Comparison of ENCODE assay signal across 1 cellular context in the genomic region with DNA sequence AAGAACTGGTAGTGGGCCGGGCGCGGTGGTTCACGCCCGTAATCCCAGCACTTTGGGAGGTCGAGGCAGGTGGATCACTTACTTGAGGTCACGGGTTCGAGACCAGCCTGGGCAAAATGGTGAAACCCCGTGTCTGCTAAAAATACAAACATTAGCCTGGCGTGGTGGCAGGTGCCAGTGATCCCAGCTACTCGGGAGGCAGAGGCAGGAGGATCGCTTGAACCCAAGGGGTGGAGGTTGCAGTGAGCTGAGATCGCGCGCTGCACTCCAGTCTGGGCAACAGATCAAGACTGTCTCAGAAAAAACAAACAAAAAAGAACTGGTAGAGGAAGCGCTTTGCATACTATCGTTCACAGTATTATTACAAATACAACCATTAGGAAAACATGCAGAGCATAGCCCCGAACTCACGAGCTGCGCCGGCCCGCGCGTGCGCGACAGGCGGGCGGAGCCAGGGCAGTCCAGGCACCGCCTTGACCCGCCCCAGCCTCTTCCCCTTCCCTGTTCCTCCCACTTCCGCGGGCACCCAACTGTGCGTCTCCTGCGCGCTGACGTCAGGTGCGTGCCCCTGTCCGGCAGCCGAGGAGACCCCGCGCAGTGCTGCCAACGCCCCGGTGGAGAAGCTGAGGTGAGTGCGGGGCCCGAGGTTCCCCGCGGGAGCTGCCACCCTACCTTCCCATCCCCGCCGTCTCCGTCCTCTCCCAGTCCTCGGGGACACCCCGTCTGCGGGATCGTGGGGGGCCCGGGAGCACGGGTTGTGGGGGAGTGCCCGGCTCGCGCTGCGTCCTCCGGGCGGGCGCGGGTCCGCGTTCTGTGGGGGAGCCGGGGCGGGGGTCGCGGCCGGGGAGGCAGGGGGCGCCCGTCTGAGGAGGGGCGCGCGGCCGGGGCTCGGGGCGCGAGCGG.
TF ChIP-seq lines count a peak whose summit lies in the region.

Gene CDC42, plus strand, starts transcription at position 595 of the 903 bp plus-strand sequence. CDS start 25,770 bp downstream, outside the sequence.

TF ChIP-seq in H1, 55 proteins besides CTCF, POLR2A, EP300 and RAD21 (continues in another document):
- TF ChIP-seq SIN3A (conservative IDR thresholded peaks at IDR 0.05 in 1 of 2, IDR thresholded peaks at IDR 0.05 in 1 of 2; ENCODE audit: low read depth in 1 of 2, low read length in 2 of 2) (no peak), TAF1 (IDR thresholded peaks at IDR 0.05; ENCODE audit: low read depth, low read length) (peak; percentile 84), FOSL1 (IDR thresholded peaks at IDR 0.05; ENCODE audit: insufficient read depth, low read depth, low read length) (no peak), SUZ12 (IDR thresholded peaks at IDR 0.05; ENCODE audit: low read length) (no peak), E2F6 (IDR thresholded peaks at IDR 0.05) (no peak), ASH2L (IDR thresholded peaks at IDR 0.05; ENCODE audit: low read length) (peak; percentile 59), CBX5 (IDR thresholded peaks at IDR 0.05; ENCODE audit: low read depth, low read length) (no peak), SP4 (IDR thresholded peaks at IDR 0.05; ENCODE audit: low read length) (no peak), CREB1 (IDR thresholded peaks at IDR 0.05) (peak; percentile 94), CTBP2 (IDR thresholded peaks at IDR 0.05; ENCODE audit: borderline replicate concordance, insufficient read depth, insufficient read length, low read length) (peak; percentile 28), JUND (IDR thresholded peaks at IDR 0.05; ENCODE audit: low read length) (no peak), POLR2AphosphoS5 (IDR thresholded peaks at IDR 0.05; ENCODE audit: low read depth, low read length) (peak; percentile 92), EZH2 (IDR thresholded peaks at IDR 0.05; ENCODE audit: low read depth, low read length, severe bottlenecking) (no peak), PHF8 (conservative IDR thresholded peaks at IDR 0.05; ENCODE audit: low read depth, low read length) (peak; percentile 77), SRF (IDR thresholded peaks at IDR 0.05; ENCODE audit: low read depth, low read length) (no peak), MAFK (IDR thresholded peaks at IDR 0.05; ENCODE audit: low read depth, low read length) (no peak), CHD2 (IDR thresholded peaks at IDR 0.05; ENCODE audit: low read length) (no peak), GABPA (IDR thresholded peaks at IDR 0.05; ENCODE audit: borderline replicate concordance, insufficient read depth, low read length) (no peak), SAP30 (IDR thresholded peaks at IDR 0.05; ENCODE audit: insufficient read depth, insufficient replicate concordance, low read length) (no peak), SIRT6 (IDR thresholded peaks at IDR 0.05; ENCODE audit: low read length) (no peak), ZNF274 (IDR thresholded peaks at IDR 0.05; ENCODE audit: borderline replicate concordance, extremely low read depth, low read length) (no peak), SP2 (IDR thresholded peaks at IDR 0.05; ENCODE audit: low read length) (no peak), RFX5 (IDR thresholded peaks at IDR 0.05; ENCODE audit: borderline replicate concordance, low read depth, low read length) (no peak), JUN (IDR thresholded peaks at IDR 0.05; ENCODE audit: low read depth, low read length) (0 out of 2 replicates have a peak, but pooled peaks have one; percentile 42), TEAD4 (IDR thresholded peaks at IDR 0.05; ENCODE audit: low read depth, low read length) (no peak), CHD1 (IDR thresholded peaks at IDR 0.05; ENCODE audit: low read depth, low read length) (no peak), CEBPB (IDR thresholded peaks at IDR 0.05; ENCODE audit: low read depth, low read length) (no peak), HDAC2 (IDR thresholded peaks at IDR 0.05; ENCODE audit: borderline replicate concordance in 1 of 2, low read depth in 2 of 2, low read length in 2 of 2) (no peak), TAF7 (optimal IDR thresholded peaks at IDR 0.05; ENCODE audit: borderline replicate concordance, low read depth, low read length) (no peak), TCF12 (IDR thresholded peaks at IDR 0.05; ENCODE audit: low read depth, low read length) (no peak), RNF2 (IDR thresholded peaks at IDR 0.05; ENCODE audit: borderline replicate concordance, low read depth, low read length, missing control alignments, poor library complexity, severe bottlenecking) (no peak), POU5F1 (IDR thresholded peaks at IDR 0.05; ENCODE audit: low read depth, low read length) (no peak), GTF2F1 (IDR thresholded peaks at IDR 0.05; ENCODE audit: borderline replicate concordance, low read depth, low read length) (no peak), HDAC6 (IDR thresholded peaks at IDR 0.05; ENCODE audit: low read depth, low read length) (no peak), BACH1 (IDR thresholded peaks at IDR 0.05; ENCODE audit: low read length) (peak; percentile 38; the same call in 1 of the 2 replicates), CHD7 (IDR thresholded peaks at IDR 0.05; ENCODE audit: insufficient replicate concordance, low read length) (no peak), SP1 (IDR thresholded peaks at IDR 0.05; ENCODE audit: low read depth, low read length) (no peak), NRF1 (IDR thresholded peaks at IDR 0.05; ENCODE audit: low read depth, low read length) (peak; percentile 81), RXRA (IDR thresholded peaks at IDR 0.05; ENCODE audit: insufficient read depth, low read depth, low read length) (no peak), NANOG (IDR thresholded peaks at IDR 0.05; ENCODE audit: insufficient read depth, low read depth, low read length, poor library complexity, severe bottlenecking) (no peak), BRCA1 (IDR thresholded peaks at IDR 0.05; ENCODE audit: low read depth, low read length) (no peak), EGR1 (IDR thresholded peaks at IDR 0.05; ENCODE audit: borderline replicate concordance, low read depth, low read length) (peak; percentile 32; the same call in 1 of the 2 replicates), YY1 (IDR thresholded peaks at IDR 0.05; ENCODE audit: low read depth, low read length) (peak; percentile 58; the same call in 1 of the 2 replicates), SIX5 (IDR thresholded peaks at IDR 0.05; ENCODE audit: low read depth, low read length) (no peak), RBBP5 (IDR thresholded peaks at IDR 0.05; ENCODE audit: borderline replicate concordance, low read depth, low read length) (peak; percentile 61; the same call in 1 of the 2 replicates), KDM5A (IDR thresholded peaks at IDR 0.05; ENCODE audit: low read length) (no peak), KDM1A (IDR thresholded peaks at IDR 0.05; ENCODE audit: borderline replicate concordance, low read length) (no peak; the same call in 1 of the 2 replicates), MAX (IDR thresholded peaks at IDR 0.05) (peak; percentile 37), ATF3 (IDR thresholded peaks at IDR 0.05; ENCODE audit: insufficient read depth, low read depth, low read length) (no peak), TBP (IDR thresholded peaks at IDR 0.05; ENCODE audit: low read depth, low read length) (peak; percentile 59; the same call in 1 of the 2 replicates), KDM4A (IDR thresholded peaks at IDR 0.05; ENCODE audit: low read depth, low read length, severe bottlenecking) (peak; percentile 35), CBX8 (IDR thresholded peaks at IDR 0.05; ENCODE audit: borderline replicate concordance, low read depth, low read length) (no peak)
- TF ChIP-seq, protein P1, sequence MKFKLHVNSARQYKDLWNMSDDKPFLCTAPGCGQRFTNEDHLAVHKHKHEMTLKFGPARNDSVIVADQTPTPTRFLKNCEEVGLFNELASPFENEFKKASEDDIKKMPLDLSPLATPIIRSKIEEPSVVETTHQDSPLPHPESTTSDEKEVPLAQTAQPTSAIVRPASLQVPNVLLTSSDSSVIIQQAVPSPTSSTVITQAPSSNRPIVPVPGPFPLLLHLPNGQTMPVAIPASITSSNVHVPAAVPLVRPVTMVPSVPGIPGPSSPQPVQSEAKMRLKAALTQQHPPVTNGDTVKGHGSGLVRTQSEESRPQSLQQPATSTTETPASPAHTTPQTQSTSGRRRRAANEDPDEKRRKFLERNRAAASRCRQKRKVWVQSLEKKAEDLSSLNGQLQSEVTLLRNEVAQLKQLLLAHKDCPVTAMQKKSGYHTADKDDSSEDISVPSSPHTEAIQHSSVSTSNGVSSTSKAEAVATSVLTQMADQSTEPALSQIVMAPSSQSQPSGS (IDR thresholded peaks at IDR 0.05; ENCODE audit: low read length), result peak; percentile 62; the same call in 1 of the 2 replicates
- TF ChIP-seq, protein P2, sequence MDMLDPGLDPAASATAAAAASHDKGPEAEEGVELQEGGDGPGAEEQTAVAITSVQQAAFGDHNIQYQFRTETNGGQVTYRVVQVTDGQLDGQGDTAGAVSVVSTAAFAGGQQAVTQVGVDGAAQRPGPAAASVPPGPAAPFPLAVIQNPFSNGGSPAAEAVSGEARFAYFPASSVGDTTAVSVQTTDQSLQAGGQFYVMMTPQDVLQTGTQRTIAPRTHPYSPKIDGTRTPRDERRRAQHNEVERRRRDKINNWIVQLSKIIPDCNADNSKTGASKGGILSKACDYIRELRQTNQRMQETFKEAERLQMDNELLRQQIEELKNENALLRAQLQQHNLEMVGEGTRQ (IDR thresholded peaks at IDR 0.05; ENCODE audit: low read length), result no peak
